12 cellular contexts compared by ENCODE assay signal in the genomic region with DNA sequence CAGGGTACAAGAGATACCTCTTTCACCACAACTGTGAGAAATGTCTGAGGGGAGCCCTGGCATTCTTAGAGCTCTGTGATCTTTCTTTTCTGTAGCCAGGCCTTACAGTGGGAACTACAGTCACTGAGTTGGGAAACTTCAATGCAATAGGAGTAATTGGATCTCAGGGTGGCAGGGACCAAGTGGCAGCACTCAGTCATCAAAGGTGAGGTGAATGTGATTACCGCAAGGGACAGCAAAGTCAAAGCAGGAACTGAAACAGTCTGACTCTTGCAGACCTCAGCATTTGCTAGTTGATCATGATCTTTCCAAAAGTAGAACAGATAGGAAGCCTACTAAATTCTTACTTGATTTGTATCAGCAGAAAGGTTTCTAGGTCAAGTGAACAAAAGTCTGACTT. TPM values are rescaled to one million over a fixed set of nuclear protein-coding genes. Genes with fewer than 3 reads are reported as not detected.
DNase-seq lines count a peak whose midpoint lies in the region; ATAC-seq lines count a peak whose summit lies in the region.
"Had no signal": no experiment of that assay in that cellular context is flagged by ENCODE, and none has a peak within 500 bp of the region (broad histone marks: within the 10 kb centered on the region; RNA-seq: fewer than 3 reads in every experiment).

No MANE protein-coding gene starts in this region.

- peak in 1 of 3 donors; percentile 49 for DNase-seq in CD4-positive, CD25-positive, alpha-beta regulatory T cell
- DNase-seq in RPMI8226: peak; percentile 89
- DNase-seq in NCI-H1092 treated with DMSO at 0.1 percent for 48 hours (lab: John Stamatoyannopoulos, UW): no peak
- no peak for DNase-seq in KG1 (lab: John Stamatoyannopoulos, UW)
- DNase-seq in NCI-H1092 (lab: John Stamatoyannopoulos, UW): no peak
- DNase-seq: activated CD4-positive, CD25-positive, alpha-beta regulatory T cell treated with anti-CD3 and anti-CD28 coated beads, Interleukin-2, amount 50 U/mL, for 72 hours; DND-41; NCI-H1694 had no signal

- peaks cover 31% of the 10 kb centered on the region for H3K4me1 ChIP-seq in CD4-positive, CD25-positive, alpha-beta regulatory T cell (ENCODE audit: control insufficient read depth, insufficient read depth, low read length, poor library complexity, severe bottlenecking)

- no peak overlapping the region for H3K4me3 ChIP-seq in CD4-positive, CD25-positive, alpha-beta regulatory T cell (ENCODE audit: low read depth, low read length)

- ATAC-seq in CD4-positive, CD25-positive, alpha-beta regulatory T cell (ENCODE audit: low read depth in 2 of 2): peak; percentile 50 to 70
- ATAC-seq in GM18909 (IDR thresholded peaks at IDR 0.05; ENCODE audit: poor library complexity, unreplicated experiment) (peak; percentile 89), HG02973 (IDR thresholded peaks at IDR 0.05; ENCODE audit: unreplicated experiment) (peak; percentile 83), HG02938 (IDR thresholded peaks at IDR 0.05; ENCODE audit: unreplicated experiment) (no peak)

- H3K4me1 Mint-ChIP-seq in CD4-positive, CD25-positive, alpha-beta regulatory T cell: peaks cover 6 to 28% (median 19%) of the 10 kb centered on the region in 4 donors

- H3K4me3 Mint-ChIP-seq in CD4-positive, CD25-positive, alpha-beta regulatory T cell: peak overlapping the region in 1 of 4 donors; percentile 4
- H3K4me3 Mint-ChIP-seq: nephron had no signal

- H3K27me3 Mint-ChIP-seq in CD4-positive, CD25-positive, alpha-beta regulatory T cell: peaks cover 4% of the 10 kb centered on the region

- H3K27ac Mint-ChIP-seq in CD4-positive, CD25-positive, alpha-beta regulatory T cell: peak overlapping the region in 1 of 3 donors; percentile 28
- H3K27ac Mint-ChIP-seq: nephron had no signal

- H3K9me3 ChIP-seq in CD4-positive, CD25-positive, alpha-beta regulatory T cell (ENCODE audit: control insufficient read depth in 2 of 2, low read length in 2 of 2): no peaks in the 10 kb centered on the region

- H3K27ac ChIP-seq in CD4-positive, CD25-positive, alpha-beta regulatory T cell (ENCODE audit: insufficient read depth, low read length, poor library complexity, severe bottlenecking): no peak overlapping the region

- no peaks in the 10 kb centered on the region for H3K36me3 ChIP-seq in CD4-positive, CD25-positive, alpha-beta regulatory T cell (ENCODE audit: control insufficient read depth, insufficient read depth, low read length)

- no peaks in the 10 kb centered on the region for H3K36me3 Mint-ChIP-seq in CD4-positive, CD25-positive, alpha-beta regulatory T cell

- H3K27me3 ChIP-seq in CD4-positive, CD25-positive, alpha-beta regulatory T cell (ENCODE audit: control insufficient read depth, insufficient read depth, low read length): no peaks in the 10 kb centered on the region

- H3K9me3 Mint-ChIP-seq in CD4-positive, CD25-positive, alpha-beta regulatory T cell: peaks cover 0 to 4% (median 0%) of the 10 kb centered on the region in 7 donors

RNA-seq across cellular contexts. Expression of a gene that starts 7.3 kb away (rescaled TPM):
- 20.7 TPM for total RNA-seq in CD4-positive, CD25-positive, alpha-beta regulatory T cell
- polyA plus RNA-seq in CD4-positive, CD25-positive, alpha-beta regulatory T cell: 1 to 10 TPM; 2.1 to 4.4 (median 3.3) TPM
